In the genomic region with DNA sequence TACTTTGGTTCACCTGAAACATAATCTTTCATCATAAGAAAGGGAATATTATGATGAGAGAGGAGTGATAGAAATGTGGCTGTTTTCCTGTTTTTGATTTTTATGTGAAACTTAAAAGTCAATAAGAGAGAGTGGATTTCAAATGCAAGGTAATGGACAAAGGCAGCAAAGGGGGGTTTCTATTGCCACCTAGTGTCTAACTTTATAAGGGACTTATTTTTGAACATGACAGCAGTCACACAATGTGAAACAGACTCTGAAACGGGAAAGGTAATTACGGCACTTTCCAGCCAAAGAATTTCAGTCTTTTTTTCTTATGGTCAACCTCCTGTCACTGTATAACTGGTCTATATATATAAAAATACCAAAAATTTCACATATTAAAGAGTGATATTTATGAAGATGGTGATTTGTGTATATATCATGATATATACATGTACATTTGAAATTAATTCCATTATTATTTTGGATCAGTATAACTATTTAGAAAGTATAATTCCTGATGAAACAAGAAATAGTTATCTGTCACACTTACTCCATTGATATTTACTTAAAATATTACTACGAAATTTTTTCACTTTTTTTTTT, we compare ENCODE assay signal across 10 cellular contexts.
A peak's percentile ranks its signal among the peaks of the same experiment; 100 is the strongest.
DNase-seq lines count a peak whose midpoint lies in the region; TF ChIP-seq lines count a peak whose summit lies in the region.
"Had no signal": no experiment of that assay in that cellular context is flagged by ENCODE, and none has a peak within 500 bp of the region (broad histone marks: within the 10 kb centered on the region; RNA-seq: fewer than 3 reads in every experiment).

No MANE protein-coding gene starts in this region.

- H3K9ac ChIP-seq in KMS-11: no peak overlapping the region
- H3K9ac ChIP-seq: BLaER1 treated with 17β-estradiol and CSF1 and Interleukin-3, amounts not matched to agents 10 nM and 100 nM had no signal

- H3K36me3 ChIP-seq in H7 (replicated peaks; ENCODE audit: control insufficient read depth, insufficient read depth, low read length) (no peaks in the 10 kb centered on the region), KMS-11 (ENCODE audit: insufficient read depth) (no peaks in the 10 kb centered on the region)
- H3K36me3 ChIP-seq: BLaER1 treated with 17β-estradiol and CSF1 and Interleukin-3, amounts not matched to agents 10 nM and 100 nM; upper lobe of left lung had no signal

- no peaks in the 10 kb centered on the region for H4K20me1 ChIP-seq in KMS-11 (ENCODE audit: insufficient read depth)
- H4K20me1 ChIP-seq: BLaER1 treated with 17β-estradiol and CSF1 and Interleukin-3, amounts not matched to agents 10 nM and 100 nM had no signal

- no peaks in the 10 kb centered on the region for H3K4me1 ChIP-seq in KMS-11 (ENCODE audit: low read depth, poor library complexity, severe bottlenecking)
- H3K4me1 ChIP-seq: upper lobe of left lung had no signal

- no peaks in the 10 kb centered on the region for H3K27me3 ChIP-seq in H7 (ENCODE audit: control insufficient read depth, insufficient read depth, low read length)
- no peaks in the 10 kb centered on the region for H3K27me3 ChIP-seq in KMS-11 (ENCODE audit: insufficient read depth, low read depth)
- H3K27me3 ChIP-seq: BLaER1 treated with 17β-estradiol and CSF1 and Interleukin-3, amounts not matched to agents 10 nM and 100 nM; upper lobe of left lung had no signal

- no peak overlapping the region for H3K27ac Mint-ChIP-seq in progenitor cell of endocrine pancreas

- no peaks in the 10 kb centered on the region for H3K79me2 ChIP-seq in KMS-11 (ENCODE audit: insufficient read depth, low read depth)

- H3K27ac ChIP-seq in KMS-11 (no peak overlapping the region), RWPE1 (no peak overlapping the region)
- H3K27ac ChIP-seq: BLaER1 treated with 17β-estradiol and CSF1 and Interleukin-3, amounts not matched to agents 10 nM and 100 nM; upper lobe of left lung had no signal

- no peak overlapping the region for H3K4me3 Mint-ChIP-seq in progenitor cell of endocrine pancreas (ENCODE audit: low read depth)

- DNase-seq in NCI-H2196 (lab: John Stamatoyannopoulos, UW; ENCODE audit: unreplicated experiment) (peak; percentile 9), NCI-H2196 treated with DMSO at 0.1 percent for 48 hours (lab: John Stamatoyannopoulos, UW; ENCODE audit: unreplicated experiment) (no peak), H7 (peak; percentile 5), RWPE1 (ENCODE audit: low spot score) (peak; percentile 42), fibroblast of peridontal ligament (ENCODE audit: extremely low read depth) (peak; percentile 67), progenitor cell of endocrine pancreas (ENCODE audit: low spot score, unreplicated experiment) (no peak)
- no peak for DNase-seq in activated CD4-positive, CD25-positive, alpha-beta regulatory T cell (lab: John Stamatoyannopoulos, UW)
- DNase-seq: upper lobe of left lung had no signal

- H3K36me3 Mint-ChIP-seq in progenitor cell of endocrine pancreas (ENCODE audit: insufficient read depth): no peaks in the 10 kb centered on the region

- POLR2A ChIA-PET in RWPE1 (lab: Yijun Ruan, JAX; ENCODE audit: low non-redundant PET): no interaction called here

- no peak overlapping the region for H3K4me2 ChIP-seq in KMS-11
- H3K4me2 ChIP-seq: BLaER1 treated with 17β-estradiol and CSF1 and Interleukin-3, amounts not matched to agents 10 nM and 100 nM had no signal

- TF ChIP-seq CTCF in KMS-11 (conservative IDR thresholded peaks at IDR 0.05; ENCODE audit: low read depth, low read length) (peak; percentile 74), RWPE1 (conservative IDR thresholded peaks at IDR 0.05; ENCODE audit: low read depth) (peak; percentile 72), progenitor cell of endocrine pancreas (IDR thresholded peaks at IDR 0.05; ENCODE audit: unreplicated experiment) (peak; percentile 81)

- H3K9me3 Mint-ChIP-seq in progenitor cell of endocrine pancreas (ENCODE audit: low read depth): no peaks in the 10 kb centered on the region

- H3K4me1 Mint-ChIP-seq in progenitor cell of endocrine pancreas (ENCODE audit: low read depth): no peaks in the 10 kb centered on the region

- H3K27me3 Mint-ChIP-seq in progenitor cell of endocrine pancreas: peaks cover 27% of the 10 kb centered on the region

- CTCF ChIA-PET in RWPE1 (lab: Yijun Ruan, JAX): interaction anchor here (0.7 kb wide), 1 partner anchor 628 kb away, joined by 5 read pairs; no protein-coding TSS in a partner anchor

- H2AFZ ChIP-seq in KMS-11 (ENCODE audit: low read depth): no peak overlapping the region

- H3K4me3 ChIP-seq in H7 (ENCODE audit: insufficient read depth, low read depth, low read length): no peak overlapping the region
- no peak overlapping the region for H3K4me3 ChIP-seq in KMS-11 (IDR thresholded peaks at IDR 0.05; ENCODE audit: insufficient read depth, low read depth, low read length)
- H3K4me3 ChIP-seq: BLaER1 treated with 17β-estradiol and CSF1 and Interleukin-3, amounts not matched to agents 10 nM and 100 nM; upper lobe of left lung had no signal

Comparison
In these comparisons a context has a peak if more than half of its experiments do, and no peak if none do; other contexts are left out.
1. DNase-seq: peak in NCI-H2196 (single experiment), H7 (single experiment), RWPE1 (single experiment) and fibroblast of peridontal ligament (single experiment); none in NCI-H2196 treated with DMSO at 0.1 percent for 48 hours (single experiment), progenitor cell of endocrine pancreas (single experiment) and activated CD4-positive, CD25-positive, alpha-beta regulatory T cell (0 of 4).
2. Peak in every context shown above with its lines, with median percentiles within 50 percentile points of each other: CTCF ChIP-seq.